Comparison of ENCODE assay signal across 10 cellular contexts in the genomic region with DNA sequence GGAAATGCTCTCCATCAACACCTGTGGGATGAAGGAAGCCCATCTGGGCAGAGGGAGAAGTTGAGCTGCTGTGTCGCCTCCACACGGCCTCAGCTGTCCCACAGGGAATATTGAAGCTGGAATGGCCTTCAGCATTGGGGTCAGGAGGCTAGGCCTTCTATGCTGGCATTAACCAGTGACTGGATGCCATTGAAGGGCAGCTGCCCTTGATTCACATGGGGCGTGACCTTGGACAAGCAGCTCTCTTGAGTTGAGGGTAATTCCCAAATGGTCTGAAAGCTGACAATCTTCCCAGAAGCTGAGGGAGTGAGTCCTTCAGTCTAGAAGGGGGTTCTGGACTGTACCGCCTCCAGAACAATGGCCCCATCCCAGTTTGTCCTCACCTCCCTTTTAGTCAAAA. TPM values are rescaled to one million over a fixed set of nuclear protein-coding genes. Genes with fewer than 3 reads are reported as not detected.
DNase-seq lines count a peak whose midpoint lies in the region; ATAC-seq lines count a peak whose summit lies in the region.
"Had no signal": no experiment of that assay in that cellular context is flagged by ENCODE, and none has a peak within 500 bp of the region (broad histone marks: within the 10 kb centered on the region; RNA-seq: fewer than 3 reads in every experiment).

No MANE protein-coding gene starts in this region.

- H3K27me3 Mint-ChIP-seq in T-helper 1 cell treated with Interleukin-12 subunit alpha and Interleukin-12 subunit beta and Interleukin-4 antibody, amounts not matched to agents 30 μg/mL and 1 μg/mL, for 36 hours (ENCODE audit: low read depth), result no peaks in the 10 kb centered on the region
- H3K27me3 Mint-ChIP-seq in activated CD4-positive, alpha-beta memory T cell treated with anti-CD3 and anti-CD28 coated beads for 36 hours, result no peaks in the 10 kb centered on the region
- H3K27me3 Mint-ChIP-seq in immature natural killer cell (ENCODE audit: low read depth in 3 of 3), result peaks cover 17 to 39% (median 22%) of the 10 kb centered on the region in 3 donors
- no peaks in the 10 kb centered on the region for H3K27me3 Mint-ChIP-seq in stimulated activated naive B cell treated with anti-CD40 and anti-IgM and Interleukin-4, amounts not matched to agents 10 μg/mL and 1 μg/mL and 100 μg/mL, for 72 hours

- no peaks in the 10 kb centered on the region for H3K9me3 Mint-ChIP-seq in T-helper 1 cell treated with Interleukin-12 subunit alpha and Interleukin-12 subunit beta and Interleukin-4 antibody, amounts not matched to agents 30 μg/mL and 1 μg/mL, for 36 hours
- H3K9me3 Mint-ChIP-seq in activated CD4-positive, alpha-beta memory T cell treated with anti-CD3 and anti-CD28 coated beads for 36 hours, result no peaks in the 10 kb centered on the region
- no peaks in the 10 kb centered on the region for H3K9me3 Mint-ChIP-seq in immature natural killer cell
- no peaks in the 10 kb centered on the region for H3K9me3 Mint-ChIP-seq in stimulated activated naive B cell treated with anti-CD40 and anti-IgM and Interleukin-4, amounts not matched to agents 10 μg/mL and 1 μg/mL and 100 μg/mL, for 72 hours

- DNase-seq in T-helper 1 cell (no peak), immature natural killer cell (no peak)
- no peak for DNase-seq in activated CD4-positive, alpha-beta memory T cell treated with anti-CD3 and anti-CD28 coated beads for 36 hours
- DNase-seq in stimulated activated naive B cell treated with anti-CD40 and anti-IgM and Interleukin-4, amounts not matched to agents 10 μg/mL and 1 μg/mL and 100 μg/mL, for 72 hours, result no peak
- DNase-seq in stimulated activated CD8-positive, alpha-beta memory T cell treated with anti-CD3 and anti-CD28 coated beads, Interleukin-4, amount 100 ng/mL, for 48 hours, result no peak
- DNase-seq: NCI-H2081 treated with DMSO at 0.1 percent for 48 hours had no signal

- CTCF ChIA-PET in activated CD4-positive, alpha-beta memory T cell treated with anti-CD3 and anti-CD28 coated beads for 36 hours (lab: Charles Lee), result interaction anchor here (1.8 to 5.3 kb wide), 3 partner anchors 16 to 66 kb away, joined by 5 to 50 read pairs (median 43); no protein-coding TSS in a partner anchor

- intact Hi-C loops in activated CD4-positive, alpha-beta memory T cell treated with anti-CD3 and anti-CD28 coated beads for 36 hours (cut with micrococcal nuclease), result loop anchor here (2.0 kb wide), 1 partner anchor 30 kb away; no protein-coding TSS in a partner anchor

- peak overlapping the region; percentile 97 for H3K4me3 Mint-ChIP-seq in T-helper 1 cell treated with Interleukin-12 subunit alpha and Interleukin-12 subunit beta and Interleukin-4 antibody, amounts not matched to agents 30 μg/mL and 1 μg/mL, for 36 hours
- H3K4me3 Mint-ChIP-seq in activated CD4-positive, alpha-beta memory T cell treated with anti-CD3 and anti-CD28 coated beads for 36 hours, result peak overlapping the region; percentile 93
- peak overlapping the region; percentile 82 to 93 (median 90) for H3K4me3 Mint-ChIP-seq in immature natural killer cell
- peak overlapping the region; percentile 96 to 98 for H3K4me3 Mint-ChIP-seq in stimulated activated naive B cell treated with anti-CD40 and anti-IgM and Interleukin-4, amounts not matched to agents 10 μg/mL and 1 μg/mL and 100 μg/mL, for 72 hours

- H3K36me3 Mint-ChIP-seq in T-helper 1 cell treated with Interleukin-12 subunit alpha and Interleukin-12 subunit beta and Interleukin-4 antibody, amounts not matched to agents 30 μg/mL and 1 μg/mL, for 36 hours (ENCODE audit: low read depth), result peaks cover 69% of the 10 kb centered on the region
- H3K36me3 Mint-ChIP-seq in activated CD4-positive, alpha-beta memory T cell treated with anti-CD3 and anti-CD28 coated beads for 36 hours, result peaks cover 79% of the 10 kb centered on the region
- peaks cover 4 to 21% (median 13%) of the 10 kb centered on the region in 3 donors for H3K36me3 Mint-ChIP-seq in immature natural killer cell
- peaks cover 36 to 65% of the 10 kb centered on the region in 2 donors for H3K36me3 Mint-ChIP-seq in stimulated activated naive B cell treated with anti-CD40 and anti-IgM and Interleukin-4, amounts not matched to agents 10 μg/mL and 1 μg/mL and 100 μg/mL, for 72 hours

- no peak for ATAC-seq in stimulated activated naive B cell treated with anti-CD40 and anti-IgM and Interleukin-4, amounts not matched to agents 10 μg/mL and 1 μg/mL and 100 μg/mL, for 72 hours (replicated peaks)
- no peak for ATAC-seq in GM18861 (IDR thresholded peaks at IDR 0.05; ENCODE audit: unreplicated experiment)
- ATAC-seq in HG02884 (IDR thresholded peaks at IDR 0.05; ENCODE audit: unreplicated experiment), result no peak

- peak overlapping the region; percentile 92 for H3K27ac Mint-ChIP-seq in T-helper 1 cell treated with Interleukin-12 subunit alpha and Interleukin-12 subunit beta and Interleukin-4 antibody, amounts not matched to agents 30 μg/mL and 1 μg/mL, for 36 hours
- H3K27ac Mint-ChIP-seq in activated CD4-positive, alpha-beta memory T cell treated with anti-CD3 and anti-CD28 coated beads for 36 hours, result peak overlapping the region; percentile 99
- H3K27ac Mint-ChIP-seq in immature natural killer cell, result peak overlapping the region; percentile 89 to 97 (median 95)
- H3K27ac Mint-ChIP-seq in stimulated activated naive B cell treated with anti-CD40 and anti-IgM and Interleukin-4, amounts not matched to agents 10 μg/mL and 1 μg/mL and 100 μg/mL, for 72 hours, result peak overlapping the region; percentile 98

- POLR2A ChIA-PET in activated CD4-positive, alpha-beta memory T cell treated with anti-CD3 and anti-CD28 coated beads for 36 hours (lab: Charles Lee), result interaction anchor here (0.7 to 1.2 kb wide), 2 partner anchors 12 to 15 kb away, joined by 3 to 5 read pairs; no protein-coding TSS in a partner anchor

- peaks cover 50% of the 10 kb centered on the region for H3K4me1 Mint-ChIP-seq in T-helper 1 cell treated with Interleukin-12 subunit alpha and Interleukin-12 subunit beta and Interleukin-4 antibody, amounts not matched to agents 30 μg/mL and 1 μg/mL, for 36 hours (ENCODE audit: low read depth)
- peaks cover 55% of the 10 kb centered on the region for H3K4me1 Mint-ChIP-seq in activated CD4-positive, alpha-beta memory T cell treated with anti-CD3 and anti-CD28 coated beads for 36 hours (ENCODE audit: low read depth)
- H3K4me1 Mint-ChIP-seq in immature natural killer cell, result peaks cover 60 to 66% of the 10 kb centered on the region in 2 donors
- peaks cover 44 to 58% of the 10 kb centered on the region in 2 donors for H3K4me1 Mint-ChIP-seq in stimulated activated naive B cell treated with anti-CD40 and anti-IgM and Interleukin-4, amounts not matched to agents 10 μg/mL and 1 μg/mL and 100 μg/mL, for 72 hours

RNA-seq across cellular contexts. Expression of gene BCL3, which starts 6.7 kb away (rescaled TPM):
- 10 to 100 TPM; 75.0 to 79.6 TPM for total RNA-seq in activated CD4-positive, alpha-beta memory T cell treated with anti-CD3 and anti-CD28 coated beads for 36 hours
- polyA plus RNA-seq in immature natural killer cell, result 10 to 100 TPM in 2 of 3 donors, 1 to 10 TPM in 1; 5.6 to 10.2 (median 10.2) TPM

RNA-seq across cellular contexts. Expression of gene CBLC, which starts 22.5 kb away (rescaled TPM):
- not detected for total RNA-seq in activated CD4-positive, alpha-beta memory T cell treated with anti-CD3 and anti-CD28 coated beads for 36 hours
- not detected for polyA plus RNA-seq in immature natural killer cell

RNA-seq across cellular contexts. Expression of gene BCAM, which starts 53.7 kb away (rescaled TPM):
- total RNA-seq in activated CD4-positive, alpha-beta memory T cell treated with anti-CD3 and anti-CD28 coated beads for 36 hours, result not detected
- polyA plus RNA-seq in immature natural killer cell, result not detected

RNA-seq across cellular contexts. Expression of gene CEACAM16, which starts 56.3 kb away (rescaled TPM):
- total RNA-seq in activated CD4-positive, alpha-beta memory T cell treated with anti-CD3 and anti-CD28 coated beads for 36 hours, result not detected
- not detected for polyA plus RNA-seq in immature natural killer cell
- total RNA-seq: pulmonary artery endothelial cell had no signal
